Comparison of ENCODE assay signal across 24 cellular contexts in the genomic region with DNA sequence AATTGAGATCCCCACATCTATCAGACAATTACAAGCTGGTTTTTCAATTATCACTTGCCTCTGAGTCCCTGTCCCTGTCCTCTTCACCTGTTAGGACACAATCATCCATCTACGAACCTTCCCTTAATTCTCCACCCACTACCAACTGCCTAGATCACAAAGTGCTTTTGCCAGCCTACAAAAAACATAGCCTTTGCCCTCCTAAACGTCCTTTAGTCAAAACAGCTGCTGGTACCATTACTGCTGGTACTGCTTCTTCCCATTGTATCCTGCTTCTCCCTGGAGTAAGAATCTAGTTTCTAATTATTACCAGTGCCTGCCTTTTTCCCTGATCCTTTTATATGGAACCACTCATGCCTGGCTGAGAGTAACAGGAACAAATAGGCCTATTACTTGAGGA.
"Had no signal": no experiment of that assay in that cellular context is flagged by ENCODE, and none has a peak within 500 bp of the region (broad histone marks: within the 10 kb centered on the region; RNA-seq: fewer than 3 reads in every experiment).

No MANE protein-coding gene starts in this region.

- H3K36me3 ChIP-seq: spleen, transverse colon had no signal

- H3K9me3 Mint-ChIP-seq: effector memory CD8-positive, alpha-beta T cell; neural crest cell had no signal

- H3K9me3 ChIP-seq: body of pancreas, heart left ventricle, spleen, testis, transverse colon had no signal

- H3K4me3 Mint-ChIP-seq: activated naive CD8-positive, alpha-beta T cell; effector memory CD8-positive, alpha-beta T cell; immature natural killer cell; naive B cell; neural crest cell had no signal

- H3K4me1 ChIP-seq: body of pancreas, heart left ventricle, spleen, testis had no signal

- H3K27ac ChIP-seq: body of pancreas, heart left ventricle, spleen, testis, transverse colon, VCaP had no signal

- DNase-seq: activated CD4-positive, alpha-beta T cell treated with anti-CD3 and anti-CD28 coated beads for 48 hours; activated CD4-positive, alpha-beta T cell treated with anti-CD3 and anti-CD28 coated beads, Interleukin-2, amount 50 U/mL, for 48 hours; activated CD8-positive, alpha-beta memory T cell treated with anti-CD3 and anti-CD28 coated beads for 24 hours; activated effector memory CD4-positive, alpha-beta T cell treated with Interleukin-2 at 50 U/mL for 16 hours; activated naive CD4-positive, alpha-beta T cell treated with Interleukin-2 at 50 U/mL for 16 hours; aorta; body of pancreas; effector memory CD8-positive, alpha-beta T cell; heart left ventricle; immature natural killer cell; kidney glomerular epithelial cell; left ventricle myocardium superior; naive B cell; posterior cingulate gyrus; right cardiac atrium; spleen; stimulated activated CD4-positive, alpha-beta T cell treated with anti-CD3 and anti-CD28 coated beads, Interleukin-2, amount 100 ng/mL, for 48 hours; stimulated activated naive CD8-positive, alpha-beta T cell treated with anti-CD3 and anti-CD28 coated beads, Interleukin-15, Interleukin-2, amounts not matched to agents 100 U/mL and 50 U/mL, for 24 hours; testis; transverse colon had no signal

- H3K27me3 Mint-ChIP-seq: activated naive CD8-positive, alpha-beta T cell; effector memory CD8-positive, alpha-beta T cell; naive B cell had no signal

- H3K4me1 Mint-ChIP-seq: immature natural killer cell, naive B cell had no signal

- H3K4me3 ChIP-seq: body of pancreas, heart left ventricle, spleen, testis, transverse colon had no signal

- H3K36me3 Mint-ChIP-seq: activated naive CD8-positive, alpha-beta T cell; naive B cell had no signal

- H3K27ac Mint-ChIP-seq: activated naive CD8-positive, alpha-beta T cell; effector memory CD8-positive, alpha-beta T cell; immature natural killer cell had no signal

- H3K27me3 ChIP-seq: body of pancreas, heart left ventricle, spleen, testis, transverse colon had no signal

- ATAC-seq: activated CD4-positive, CD25-positive, alpha-beta regulatory T cell treated with anti-CD3 and anti-CD28 coated beads, Interleukin-2, amount 50 U/mL, for 24 hours; body of pancreas; effector memory CD8-positive, alpha-beta T cell; heart left ventricle; left ventricle myocardium superior; right cardiac atrium; stimulated activated naive CD8-positive, alpha-beta T cell treated with anti-CD3 and anti-CD28 coated beads, Interleukin-15, Interleukin-2, amounts not matched to agents 100 U/mL and 50 U/mL, for 24 hours had no signal
